In the genomic region with DNA sequence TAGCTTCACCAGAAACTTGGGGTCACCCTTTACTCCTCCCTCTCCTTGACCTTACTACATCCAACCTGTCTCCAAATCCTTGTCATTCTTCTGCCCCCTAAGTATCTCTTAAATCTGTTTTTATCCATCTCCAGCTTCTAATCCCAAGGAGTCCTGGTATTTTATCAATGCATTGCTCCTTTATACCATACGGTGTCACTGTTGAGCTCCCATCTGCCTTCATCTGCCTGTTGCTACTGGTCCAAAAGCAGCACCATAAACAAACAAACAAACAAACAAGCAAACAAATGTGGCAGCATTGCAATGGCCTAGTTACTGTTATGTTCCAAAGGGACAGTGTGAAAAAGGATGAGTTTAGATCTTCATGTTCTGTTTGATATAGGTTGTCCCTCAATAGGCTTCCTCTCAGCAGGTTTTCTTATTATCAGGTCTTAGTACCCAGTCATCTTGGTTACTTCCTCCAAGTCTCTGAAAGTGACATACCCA, we compare ENCODE assay signal across 1 cellular context.
A peak's percentile ranks its signal among the peaks of the same experiment; 100 is the strongest.
TF ChIP-seq lines count a peak whose summit lies in the region.

No MANE protein-coding gene starts in this region.

TF ChIP-seq in IMR-90, 13 proteins besides CTCF, POLR2A, EP300 and RAD21:
- peak; percentile 72 for TF ChIP-seq SMC3 (IDR thresholded peaks at IDR 0.05; ENCODE audit: low read depth, low read length)
- no peak for TF ChIP-seq CHD1 (IDR thresholded peaks at IDR 0.05; ENCODE audit: low read depth, low read length)
